3 cellular contexts compared by ENCODE assay signal in the genomic region with DNA sequence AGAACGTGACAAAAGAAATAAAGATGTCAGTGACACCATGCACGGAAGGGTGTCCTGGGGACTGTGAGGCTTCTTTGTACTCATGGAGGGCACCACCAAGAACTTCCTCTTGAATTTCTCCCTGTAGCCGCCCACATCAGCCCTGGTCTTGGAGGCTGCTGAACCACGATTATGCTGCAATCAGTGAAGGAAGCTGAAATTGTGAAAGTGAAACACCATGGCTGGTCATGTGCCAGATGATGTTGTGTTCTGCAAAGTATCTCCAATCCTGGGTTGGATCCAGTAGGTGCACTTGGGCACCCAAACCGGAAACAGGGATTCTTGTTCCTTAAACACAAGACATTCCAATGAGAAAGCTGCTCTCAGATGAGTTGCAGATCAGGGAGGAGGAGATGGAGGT.
TF ChIP-seq lines count a peak whose summit lies in the region.

No MANE protein-coding gene starts in this region.

TF ChIP-seq in SK-N-SH, 30 proteins besides CTCF, POLR2A, EP300 and RAD21 (continued from another document):
- TF ChIP-seq, protein P1, sequence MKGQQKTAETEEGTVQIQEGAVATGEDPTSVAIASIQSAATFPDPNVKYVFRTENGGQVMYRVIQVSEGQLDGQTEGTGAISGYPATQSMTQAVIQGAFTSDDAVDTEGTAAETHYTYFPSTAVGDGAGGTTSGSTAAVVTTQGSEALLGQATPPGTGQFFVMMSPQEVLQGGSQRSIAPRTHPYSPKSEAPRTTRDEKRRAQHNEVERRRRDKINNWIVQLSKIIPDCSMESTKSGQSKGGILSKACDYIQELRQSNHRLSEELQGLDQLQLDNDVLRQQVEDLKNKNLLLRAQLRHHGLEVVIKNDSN (IDR thresholded peaks at IDR 0.05; ENCODE audit: borderline replicate concordance, low read depth): no peak
- TF ChIP-seq NFIC (IDR thresholded peaks at IDR 0.05; ENCODE audit: borderline replicate concordance): no peak
- TF ChIP-seq ELF1 (IDR thresholded peaks at IDR 0.05): no peak
- TF ChIP-seq CHD2 (IDR thresholded peaks at IDR 0.05; ENCODE audit: low read length, partially characterized antibody): no peak
- TF ChIP-seq, protein P2, sequence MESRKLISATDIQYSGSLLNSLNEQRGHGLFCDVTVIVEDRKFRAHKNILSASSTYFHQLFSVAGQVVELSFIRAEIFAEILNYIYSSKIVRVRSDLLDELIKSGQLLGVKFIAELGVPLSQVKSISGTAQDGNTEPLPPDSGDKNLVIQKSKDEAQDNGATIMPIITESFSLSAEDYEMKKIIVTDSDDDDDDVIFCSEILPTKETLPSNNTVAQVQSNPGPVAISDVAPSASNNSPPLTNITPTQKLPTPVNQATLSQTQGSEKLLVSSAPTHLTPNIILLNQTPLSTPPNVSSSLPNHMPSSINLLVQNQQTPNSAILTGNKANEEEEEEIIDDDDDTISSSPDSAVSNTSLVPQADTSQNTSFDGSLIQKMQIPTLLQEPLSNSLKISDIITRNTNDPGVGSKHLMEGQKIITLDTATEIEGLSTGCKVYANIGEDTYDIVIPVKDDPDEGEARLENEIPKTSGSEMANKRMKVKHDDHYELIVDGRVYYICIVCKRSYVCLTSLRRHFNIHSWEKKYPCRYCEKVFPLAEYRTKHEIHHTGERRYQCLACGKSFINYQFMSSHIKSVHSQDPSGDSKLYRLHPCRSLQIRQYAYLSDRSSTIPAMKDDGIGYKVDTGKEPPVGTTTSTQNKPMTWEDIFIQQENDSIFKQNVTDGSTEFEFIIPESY (IDR thresholded peaks at IDR 0.05; ENCODE audit: borderline replicate concordance, low read depth): no peak
- TF ChIP-seq FOXJ3 (CRISPR knock-in tag; IDR thresholded peaks at IDR 0.05): no peak
- TF ChIP-seq SIN3A (IDR thresholded peaks at IDR 0.05; ENCODE audit: borderline replicate concordance, low read depth, low read length): no peak
- TF ChIP-seq, protein P3, sequence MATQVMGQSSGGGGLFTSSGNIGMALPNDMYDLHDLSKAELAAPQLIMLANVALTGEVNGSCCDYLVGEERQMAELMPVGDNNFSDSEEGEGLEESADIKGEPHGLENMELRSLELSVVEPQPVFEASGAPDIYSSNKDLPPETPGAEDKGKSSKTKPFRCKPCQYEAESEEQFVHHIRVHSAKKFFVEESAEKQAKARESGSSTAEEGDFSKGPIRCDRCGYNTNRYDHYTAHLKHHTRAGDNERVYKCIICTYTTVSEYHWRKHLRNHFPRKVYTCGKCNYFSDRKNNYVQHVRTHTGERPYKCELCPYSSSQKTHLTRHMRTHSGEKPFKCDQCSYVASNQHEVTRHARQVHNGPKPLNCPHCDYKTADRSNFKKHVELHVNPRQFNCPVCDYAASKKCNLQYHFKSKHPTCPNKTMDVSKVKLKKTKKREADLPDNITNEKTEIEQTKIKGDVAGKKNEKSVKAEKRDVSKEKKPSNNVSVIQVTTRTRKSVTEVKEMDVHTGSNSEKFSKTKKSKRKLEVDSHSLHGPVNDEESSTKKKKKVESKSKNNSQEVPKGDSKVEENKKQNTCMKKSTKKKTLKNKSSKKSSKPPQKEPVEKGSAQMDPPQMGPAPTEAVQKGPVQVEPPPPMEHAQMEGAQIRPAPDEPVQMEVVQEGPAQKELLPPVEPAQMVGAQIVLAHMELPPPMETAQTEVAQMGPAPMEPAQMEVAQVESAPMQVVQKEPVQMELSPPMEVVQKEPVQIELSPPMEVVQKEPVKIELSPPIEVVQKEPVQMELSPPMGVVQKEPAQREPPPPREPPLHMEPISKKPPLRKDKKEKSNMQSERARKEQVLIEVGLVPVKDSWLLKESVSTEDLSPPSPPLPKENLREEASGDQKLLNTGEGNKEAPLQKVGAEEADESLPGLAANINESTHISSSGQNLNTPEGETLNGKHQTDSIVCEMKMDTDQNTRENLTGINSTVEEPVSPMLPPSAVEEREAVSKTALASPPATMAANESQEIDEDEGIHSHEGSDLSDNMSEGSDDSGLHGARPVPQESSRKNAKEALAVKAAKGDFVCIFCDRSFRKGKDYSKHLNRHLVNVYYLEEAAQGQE (IDR thresholded peaks at IDR 0.05; ENCODE audit: low read depth, low read length): no peak
- TF ChIP-seq SMC3 (IDR thresholded peaks at IDR 0.05; ENCODE audit: low read depth, low read length): no peak

TF ChIP-seq in SK-N-SH treated with all-trans-retinoic acid at 6 μM for 48 hours, 23 proteins besides CTCF, POLR2A, EP300 and RAD21 (continued from another document):
- TF ChIP-seq, protein P4, sequence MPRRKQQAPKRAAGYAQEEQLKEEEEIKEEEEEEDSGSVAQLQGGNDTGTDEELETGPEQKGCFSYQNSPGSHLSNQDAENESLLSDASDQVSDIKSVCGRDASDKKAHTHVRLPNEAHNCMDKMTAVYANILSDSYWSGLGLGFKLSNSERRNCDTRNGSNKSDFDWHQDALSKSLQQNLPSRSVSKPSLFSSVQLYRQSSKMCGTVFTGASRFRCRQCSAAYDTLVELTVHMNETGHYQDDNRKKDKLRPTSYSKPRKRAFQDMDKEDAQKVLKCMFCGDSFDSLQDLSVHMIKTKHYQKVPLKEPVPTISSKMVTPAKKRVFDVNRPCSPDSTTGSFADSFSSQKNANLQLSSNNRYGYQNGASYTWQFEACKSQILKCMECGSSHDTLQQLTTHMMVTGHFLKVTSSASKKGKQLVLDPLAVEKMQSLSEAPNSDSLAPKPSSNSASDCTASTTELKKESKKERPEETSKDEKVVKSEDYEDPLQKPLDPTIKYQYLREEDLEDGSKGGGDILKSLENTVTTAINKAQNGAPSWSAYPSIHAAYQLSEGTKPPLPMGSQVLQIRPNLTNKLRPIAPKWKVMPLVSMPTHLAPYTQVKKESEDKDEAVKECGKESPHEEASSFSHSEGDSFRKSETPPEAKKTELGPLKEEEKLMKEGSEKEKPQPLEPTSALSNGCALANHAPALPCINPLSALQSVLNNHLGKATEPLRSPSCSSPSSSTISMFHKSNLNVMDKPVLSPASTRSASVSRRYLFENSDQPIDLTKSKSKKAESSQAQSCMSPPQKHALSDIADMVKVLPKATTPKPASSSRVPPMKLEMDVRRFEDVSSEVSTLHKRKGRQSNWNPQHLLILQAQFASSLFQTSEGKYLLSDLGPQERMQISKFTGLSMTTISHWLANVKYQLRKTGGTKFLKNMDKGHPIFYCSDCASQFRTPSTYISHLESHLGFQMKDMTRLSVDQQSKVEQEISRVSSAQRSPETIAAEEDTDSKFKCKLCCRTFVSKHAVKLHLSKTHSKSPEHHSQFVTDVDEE (CRISPR knock-in tag; IDR thresholded peaks at IDR 0.05): no peak
- TF ChIP-seq, protein P5, sequence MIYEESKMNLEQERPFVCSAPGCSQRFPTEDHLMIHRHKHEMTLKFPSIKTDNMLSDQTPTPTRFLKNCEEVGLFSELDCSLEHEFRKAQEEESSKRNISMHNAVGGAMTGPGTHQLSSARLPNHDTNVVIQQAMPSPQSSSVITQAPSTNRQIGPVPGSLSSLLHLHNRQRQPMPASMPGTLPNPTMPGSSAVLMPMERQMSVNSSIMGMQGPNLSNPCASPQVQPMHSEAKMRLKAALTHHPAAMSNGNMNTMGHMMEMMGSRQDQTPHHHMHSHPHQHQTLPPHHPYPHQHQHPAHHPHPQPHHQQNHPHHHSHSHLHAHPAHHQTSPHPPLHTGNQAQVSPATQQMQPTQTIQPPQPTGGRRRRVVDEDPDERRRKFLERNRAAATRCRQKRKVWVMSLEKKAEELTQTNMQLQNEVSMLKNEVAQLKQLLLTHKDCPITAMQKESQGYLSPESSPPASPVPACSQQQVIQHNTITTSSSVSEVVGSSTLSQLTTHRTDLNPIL (CRISPR knock-in tag; IDR thresholded peaks at IDR 0.05; ENCODE audit: low read depth): no peak
- TF ChIP-seq, protein P6, sequence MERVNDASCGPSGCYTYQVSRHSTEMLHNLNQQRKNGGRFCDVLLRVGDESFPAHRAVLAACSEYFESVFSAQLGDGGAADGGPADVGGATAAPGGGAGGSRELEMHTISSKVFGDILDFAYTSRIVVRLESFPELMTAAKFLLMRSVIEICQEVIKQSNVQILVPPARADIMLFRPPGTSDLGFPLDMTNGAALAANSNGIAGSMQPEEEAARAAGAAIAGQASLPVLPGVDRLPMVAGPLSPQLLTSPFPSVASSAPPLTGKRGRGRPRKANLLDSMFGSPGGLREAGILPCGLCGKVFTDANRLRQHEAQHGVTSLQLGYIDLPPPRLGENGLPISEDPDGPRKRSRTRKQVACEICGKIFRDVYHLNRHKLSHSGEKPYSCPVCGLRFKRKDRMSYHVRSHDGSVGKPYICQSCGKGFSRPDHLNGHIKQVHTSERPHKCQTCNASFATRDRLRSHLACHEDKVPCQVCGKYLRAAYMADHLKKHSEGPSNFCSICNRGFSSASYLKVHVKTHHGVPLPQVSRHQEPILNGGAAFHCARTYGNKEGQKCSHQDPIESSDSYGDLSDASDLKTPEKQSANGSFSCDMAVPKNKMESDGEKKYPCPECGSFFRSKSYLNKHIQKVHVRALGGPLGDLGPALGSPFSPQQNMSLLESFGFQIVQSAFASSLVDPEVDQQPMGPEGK (CRISPR knock-in tag; IDR thresholded peaks at IDR 0.05; ENCODE audit: borderline replicate concordance): no peak

TF ChIP-seq in K562, 482 proteins besides CTCF, POLR2A, EP300 and RAD21 (continued from another document and continues in another):
- TF ChIP-seq, protein P7, sequence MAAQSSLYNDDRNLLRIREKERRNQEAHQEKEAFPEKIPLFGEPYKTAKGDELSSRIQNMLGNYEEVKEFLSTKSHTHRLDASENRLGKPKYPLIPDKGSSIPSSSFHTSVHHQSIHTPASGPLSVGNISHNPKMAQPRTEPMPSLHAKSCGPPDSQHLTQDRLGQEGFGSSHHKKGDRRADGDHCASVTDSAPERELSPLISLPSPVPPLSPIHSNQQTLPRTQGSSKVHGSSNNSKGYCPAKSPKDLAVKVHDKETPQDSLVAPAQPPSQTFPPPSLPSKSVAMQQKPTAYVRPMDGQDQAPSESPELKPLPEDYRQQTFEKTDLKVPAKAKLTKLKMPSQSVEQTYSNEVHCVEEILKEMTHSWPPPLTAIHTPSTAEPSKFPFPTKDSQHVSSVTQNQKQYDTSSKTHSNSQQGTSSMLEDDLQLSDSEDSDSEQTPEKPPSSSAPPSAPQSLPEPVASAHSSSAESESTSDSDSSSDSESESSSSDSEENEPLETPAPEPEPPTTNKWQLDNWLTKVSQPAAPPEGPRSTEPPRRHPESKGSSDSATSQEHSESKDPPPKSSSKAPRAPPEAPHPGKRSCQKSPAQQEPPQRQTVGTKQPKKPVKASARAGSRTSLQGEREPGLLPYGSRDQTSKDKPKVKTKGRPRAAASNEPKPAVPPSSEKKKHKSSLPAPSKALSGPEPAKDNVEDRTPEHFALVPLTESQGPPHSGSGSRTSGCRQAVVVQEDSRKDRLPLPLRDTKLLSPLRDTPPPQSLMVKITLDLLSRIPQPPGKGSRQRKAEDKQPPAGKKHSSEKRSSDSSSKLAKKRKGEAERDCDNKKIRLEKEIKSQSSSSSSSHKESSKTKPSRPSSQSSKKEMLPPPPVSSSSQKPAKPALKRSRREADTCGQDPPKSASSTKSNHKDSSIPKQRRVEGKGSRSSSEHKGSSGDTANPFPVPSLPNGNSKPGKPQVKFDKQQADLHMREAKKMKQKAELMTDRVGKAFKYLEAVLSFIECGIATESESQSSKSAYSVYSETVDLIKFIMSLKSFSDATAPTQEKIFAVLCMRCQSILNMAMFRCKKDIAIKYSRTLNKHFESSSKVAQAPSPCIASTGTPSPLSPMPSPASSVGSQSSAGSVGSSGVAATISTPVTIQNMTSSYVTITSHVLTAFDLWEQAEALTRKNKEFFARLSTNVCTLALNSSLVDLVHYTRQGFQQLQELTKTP (IDR thresholded peaks at IDR 0.05; ENCODE audit: low read depth in 1 of 2, partially characterized antibody in 2 of 2): no peak
- TF ChIP-seq, protein P8, sequence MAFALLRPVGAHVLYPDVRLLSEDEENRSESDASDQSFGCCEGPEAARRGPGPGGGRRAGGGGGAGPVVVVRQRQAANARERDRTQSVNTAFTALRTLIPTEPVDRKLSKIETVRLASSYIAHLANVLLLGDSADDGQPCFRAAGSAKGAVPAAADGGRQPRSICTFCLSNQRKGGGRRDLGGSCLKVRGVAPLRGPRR (CRISPR knock-in tag; IDR thresholded peaks at IDR 0.05): no peak
- TF ChIP-seq E2F3 (CRISPR knock-in tag; IDR thresholded peaks at IDR 0.05): no peak
- no peak for TF ChIP-seq ZNF76 (CRISPR knock-in tag; IDR thresholded peaks at IDR 0.05; ENCODE audit: borderline replicate concordance)
- TF ChIP-seq NR2F6 (CRISPR knock-in tag; IDR thresholded peaks at IDR 0.05): no peak
- TF ChIP-seq, protein P9, sequence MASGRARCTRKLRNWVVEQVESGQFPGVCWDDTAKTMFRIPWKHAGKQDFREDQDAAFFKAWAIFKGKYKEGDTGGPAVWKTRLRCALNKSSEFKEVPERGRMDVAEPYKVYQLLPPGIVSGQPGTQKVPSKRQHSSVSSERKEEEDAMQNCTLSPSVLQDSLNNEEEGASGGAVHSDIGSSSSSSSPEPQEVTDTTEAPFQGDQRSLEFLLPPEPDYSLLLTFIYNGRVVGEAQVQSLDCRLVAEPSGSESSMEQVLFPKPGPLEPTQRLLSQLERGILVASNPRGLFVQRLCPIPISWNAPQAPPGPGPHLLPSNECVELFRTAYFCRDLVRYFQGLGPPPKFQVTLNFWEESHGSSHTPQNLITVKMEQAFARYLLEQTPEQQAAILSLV (tag; IDR thresholded peaks at IDR 0.05): no peak
- no peak for TF ChIP-seq ZNF253 (CRISPR knock-in tag; conservative IDR thresholded peaks at IDR 0.05)
